Comparison of ENCODE assay signal across 1 cellular context in genomic region chr1:234953655-234954420, GRCh38.
A peak's percentile ranks its signal among the peaks of the same experiment; 100 is the strongest.
TF ChIP-seq lines count a peak whose summit lies in the region.

No MANE protein-coding gene starts in this region.

TF ChIP-seq in K562, 482 proteins besides CTCF, POLR2A, EP300 and RAD21 (continued from another document and continues in another):
- no peak for TF ChIP-seq ZNF445 (CRISPR knock-in tag; IDR thresholded peaks at IDR 0.05; ENCODE audit: low read depth)
- TF ChIP-seq KAT2B (IDR thresholded peaks at IDR 0.05; ENCODE audit: low read depth, low read length) = no peak
- peak in 1 of 2 experiments; percentile 71; a peak in 2 of 4 replicates for TF ChIP-seq FOXA3 (CRISPR knock-in tag; conservative IDR thresholded peaks at IDR 0.05 in 1 of 2, IDR thresholded peaks at IDR 0.05 in 1 of 2)
- 0 out of 2 replicates have a peak, but pooled peaks have one; percentile 13 for TF ChIP-seq CREM (IDR thresholded peaks at IDR 0.05; ENCODE audit: low read depth)
- TF ChIP-seq BCLAF1 (IDR thresholded peaks at IDR 0.05; ENCODE audit: borderline replicate concordance in 1 of 2, control insufficient read depth in 1 of 2, low read depth in 2 of 2, low read length in 1 of 2) = no peak
- no peak for TF ChIP-seq CREB5 (CRISPR knock-in tag; IDR thresholded peaks at IDR 0.05)
- no peak for TF ChIP-seq SMAD3 (CRISPR knock-in tag; conservative IDR thresholded peaks at IDR 0.05)
- no peak for TF ChIP-seq FOXK1 (CRISPR knock-in tag; IDR thresholded peaks at IDR 0.05; ENCODE audit: borderline replicate concordance)
- no peak for TF ChIP-seq ZBTB49 (CRISPR knock-in tag; IDR thresholded peaks at IDR 0.05; ENCODE audit: borderline replicate concordance)
- no peak for TF ChIP-seq ELF1 (tag; IDR thresholded peaks at IDR 0.05)
- no peak for TF ChIP-seq RREB1 (CRISPR knock-in tag; IDR thresholded peaks at IDR 0.05)
- TF ChIP-seq MAFK (IDR thresholded peaks at IDR 0.05; ENCODE audit: low read length) = no peak
- peak in 1 of 2 experiments; percentile 38; a peak in 2 of 4 replicates for TF ChIP-seq KDM1A (IDR thresholded peaks at IDR 0.05)
- TF ChIP-seq ZNF239 (CRISPR knock-in tag; IDR thresholded peaks at IDR 0.05) = no peak
- TF ChIP-seq GTF2E2 (tag; IDR thresholded peaks at IDR 0.05) = no peak
- TF ChIP-seq KDM5B (IDR thresholded peaks at IDR 0.05; ENCODE audit: insufficient replicate concordance, low read depth, low read length) = no peak
- TF ChIP-seq USF1 (CRISPR knock-in tag; IDR thresholded peaks at IDR 0.05) = no peak
- TF ChIP-seq CXXC5 (CRISPR knock-in tag; IDR thresholded peaks at IDR 0.05) = no peak
- TF ChIP-seq IRF9 (tag; IDR thresholded peaks at IDR 0.05) = no peak
- TF ChIP-seq PHF21A (IDR thresholded peaks at IDR 0.05; ENCODE audit: borderline replicate concordance, low read depth) = 0 out of 2 replicates have a peak, but pooled peaks have one; percentile 4
- TF ChIP-seq ESRRB (CRISPR knock-in tag; IDR thresholded peaks at IDR 0.05; ENCODE audit: borderline replicate concordance) = no peak
- no peak for TF ChIP-seq RBM17 (IDR thresholded peaks at IDR 0.05; ENCODE audit: borderline replicate concordance, low read depth, low read length)
- peak; percentile 54; the same call in 1 of the 2 replicates for TF ChIP-seq SMARCE1 (IDR thresholded peaks at IDR 0.05)
- TF ChIP-seq HDAC8 (tag; IDR thresholded peaks at IDR 0.05) = no peak
- no peak for TF ChIP-seq ZFPM2 (CRISPR knock-in tag; IDR thresholded peaks at IDR 0.05)
- no peak for TF ChIP-seq RBBP5 (IDR thresholded peaks at IDR 0.05; ENCODE audit: borderline replicate concordance, insufficient read depth, low read length, poor library complexity, severe bottlenecking)
- TF ChIP-seq HDAC1 (IDR thresholded peaks at IDR 0.05) = 0 out of 4 replicates have a peak, but pooled peaks of 1 of the 2 experiments have one; percentile 42
- TF ChIP-seq ZNF217 (CRISPR knock-in tag; IDR thresholded peaks at IDR 0.05) = no peak
- TF ChIP-seq RCOR1 (IDR thresholded peaks at IDR 0.05; ENCODE audit: borderline replicate concordance in 1 of 2, low read depth in 2 of 2, low read length in 2 of 2) = peak in 1 of 2 experiments; percentile 80; a peak in 2 of 4 replicates
- TF ChIP-seq MAX (CRISPR knock-in tag; IDR thresholded peaks at IDR 0.05) = no peak
- TF ChIP-seq TEAD1 (CRISPR knock-in tag; IDR thresholded peaks at IDR 0.05) = no peak
- TF ChIP-seq ZNF324 (CRISPR knock-in tag; IDR thresholded peaks at IDR 0.05) = no peak
- no peak for TF ChIP-seq HDAC3 (IDR thresholded peaks at IDR 0.05; ENCODE audit: borderline replicate concordance, partially characterized antibody)
- TF ChIP-seq TAF15 (IDR thresholded peaks at IDR 0.05; ENCODE audit: low read depth, low read length) = no peak
- TF ChIP-seq ZNF318 (IDR thresholded peaks at IDR 0.05; ENCODE audit: borderline replicate concordance in 1 of 2, low read depth in 1 of 2) = no peak
- no peak for TF ChIP-seq RNF2 (IDR thresholded peaks at IDR 0.05)
- no peak for TF ChIP-seq MTF1 (CRISPR knock-in tag; IDR thresholded peaks at IDR 0.05; ENCODE audit: borderline replicate concordance)
